ENCODE assay signal across 2 cellular contexts in the genomic region with DNA sequence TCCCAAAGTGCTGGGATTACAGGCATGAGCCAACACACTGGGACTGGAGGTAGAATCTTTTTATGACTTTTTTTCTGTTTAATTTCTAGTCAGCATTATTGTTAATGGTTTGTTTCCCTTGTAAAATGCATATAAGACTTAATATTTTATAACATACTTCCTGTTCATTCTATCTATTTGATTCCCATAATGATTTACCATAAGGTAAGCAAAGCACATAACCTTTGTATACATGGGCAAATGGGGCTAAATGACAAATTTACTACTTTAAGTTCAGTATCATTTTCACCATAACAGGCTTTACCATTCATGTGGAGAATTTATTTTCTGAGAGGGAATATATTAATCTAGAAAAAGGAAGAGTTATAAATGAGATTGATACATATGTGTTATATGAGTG.
TF ChIP-seq lines count a peak whose summit lies in the region.

No MANE protein-coding gene starts in this region.

TF ChIP-seq in A549, 52 proteins besides CTCF, POLR2A, EP300 and RAD21 (continued from another document):
- TF ChIP-seq, protein P1, sequence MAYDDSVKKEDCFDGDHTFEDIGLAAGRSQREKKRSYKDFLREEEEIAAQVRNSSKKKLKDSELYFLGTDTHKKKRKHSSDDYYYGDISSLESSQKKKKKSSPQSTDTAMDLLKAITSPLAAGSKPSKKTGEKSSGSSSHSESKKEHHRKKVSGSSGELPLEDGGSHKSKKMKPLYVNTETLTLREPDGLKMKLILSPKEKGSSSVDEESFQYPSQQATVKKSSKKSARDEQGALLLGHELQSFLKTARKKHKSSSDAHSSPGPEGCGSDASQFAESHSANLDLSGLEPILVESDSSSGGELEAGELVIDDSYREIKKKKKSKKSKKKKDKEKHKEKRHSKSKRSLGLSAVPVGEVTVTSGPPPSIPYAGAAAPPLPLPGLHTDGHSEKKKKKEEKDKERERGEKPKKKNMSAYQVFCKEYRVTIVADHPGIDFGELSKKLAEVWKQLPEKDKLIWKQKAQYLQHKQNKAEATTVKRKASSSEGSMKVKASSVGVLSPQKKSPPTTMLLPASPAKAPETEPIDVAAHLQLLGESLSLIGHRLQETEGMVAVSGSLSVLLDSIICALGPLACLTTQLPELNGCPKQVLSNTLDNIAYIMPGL (CRISPR knock-in tag; IDR thresholded peaks at IDR 0.05; ENCODE audit: borderline replicate concordance), result no peak
- TF ChIP-seq RFX5 (IDR thresholded peaks at IDR 0.05) (no peak), KDM5A (IDR thresholded peaks at IDR 0.05) (no peak), ZFP36 (IDR thresholded peaks at IDR 0.05; ENCODE audit: borderline replicate concordance, partially characterized antibody) (no peak), PHF8 (IDR thresholded peaks at IDR 0.05; ENCODE audit: borderline replicate concordance, low read depth) (no peak), HOXB5 (CRISPR knock-in tag; IDR thresholded peaks at IDR 0.05) (no peak), HDAC2 (IDR thresholded peaks at IDR 0.05) (no peak)

TF ChIP-seq in liver, 16 proteins besides CTCF, POLR2A, EP300 and RAD21 (continued from another document):
- TF ChIP-seq, protein P2, sequence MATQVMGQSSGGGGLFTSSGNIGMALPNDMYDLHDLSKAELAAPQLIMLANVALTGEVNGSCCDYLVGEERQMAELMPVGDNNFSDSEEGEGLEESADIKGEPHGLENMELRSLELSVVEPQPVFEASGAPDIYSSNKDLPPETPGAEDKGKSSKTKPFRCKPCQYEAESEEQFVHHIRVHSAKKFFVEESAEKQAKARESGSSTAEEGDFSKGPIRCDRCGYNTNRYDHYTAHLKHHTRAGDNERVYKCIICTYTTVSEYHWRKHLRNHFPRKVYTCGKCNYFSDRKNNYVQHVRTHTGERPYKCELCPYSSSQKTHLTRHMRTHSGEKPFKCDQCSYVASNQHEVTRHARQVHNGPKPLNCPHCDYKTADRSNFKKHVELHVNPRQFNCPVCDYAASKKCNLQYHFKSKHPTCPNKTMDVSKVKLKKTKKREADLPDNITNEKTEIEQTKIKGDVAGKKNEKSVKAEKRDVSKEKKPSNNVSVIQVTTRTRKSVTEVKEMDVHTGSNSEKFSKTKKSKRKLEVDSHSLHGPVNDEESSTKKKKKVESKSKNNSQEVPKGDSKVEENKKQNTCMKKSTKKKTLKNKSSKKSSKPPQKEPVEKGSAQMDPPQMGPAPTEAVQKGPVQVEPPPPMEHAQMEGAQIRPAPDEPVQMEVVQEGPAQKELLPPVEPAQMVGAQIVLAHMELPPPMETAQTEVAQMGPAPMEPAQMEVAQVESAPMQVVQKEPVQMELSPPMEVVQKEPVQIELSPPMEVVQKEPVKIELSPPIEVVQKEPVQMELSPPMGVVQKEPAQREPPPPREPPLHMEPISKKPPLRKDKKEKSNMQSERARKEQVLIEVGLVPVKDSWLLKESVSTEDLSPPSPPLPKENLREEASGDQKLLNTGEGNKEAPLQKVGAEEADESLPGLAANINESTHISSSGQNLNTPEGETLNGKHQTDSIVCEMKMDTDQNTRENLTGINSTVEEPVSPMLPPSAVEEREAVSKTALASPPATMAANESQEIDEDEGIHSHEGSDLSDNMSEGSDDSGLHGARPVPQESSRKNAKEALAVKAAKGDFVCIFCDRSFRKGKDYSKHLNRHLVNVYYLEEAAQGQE (IDR thresholded peaks at IDR 0.05), result no peak
- TF ChIP-seq TAF1 (conservative IDR thresholded peaks at IDR 0.05), result no peak
- TF ChIP-seq EGR1 (IDR thresholded peaks at IDR 0.05; ENCODE audit: low read depth in 2 of 2), result no peak
- peak in 1 of 2 donors; percentile 13 for TF ChIP-seq HNF4A (conservative IDR thresholded peaks at IDR 0.05)
- no peak for TF ChIP-seq YY1 (IDR thresholded peaks at IDR 0.05)
- TF ChIP-seq SP1 (IDR thresholded peaks at IDR 0.05), result no peak
- no peak for TF ChIP-seq NR2F2 (IDR thresholded peaks at IDR 0.05)
TF ChIP-seq in liver: peak in this region for 2.
